In the genomic region with DNA sequence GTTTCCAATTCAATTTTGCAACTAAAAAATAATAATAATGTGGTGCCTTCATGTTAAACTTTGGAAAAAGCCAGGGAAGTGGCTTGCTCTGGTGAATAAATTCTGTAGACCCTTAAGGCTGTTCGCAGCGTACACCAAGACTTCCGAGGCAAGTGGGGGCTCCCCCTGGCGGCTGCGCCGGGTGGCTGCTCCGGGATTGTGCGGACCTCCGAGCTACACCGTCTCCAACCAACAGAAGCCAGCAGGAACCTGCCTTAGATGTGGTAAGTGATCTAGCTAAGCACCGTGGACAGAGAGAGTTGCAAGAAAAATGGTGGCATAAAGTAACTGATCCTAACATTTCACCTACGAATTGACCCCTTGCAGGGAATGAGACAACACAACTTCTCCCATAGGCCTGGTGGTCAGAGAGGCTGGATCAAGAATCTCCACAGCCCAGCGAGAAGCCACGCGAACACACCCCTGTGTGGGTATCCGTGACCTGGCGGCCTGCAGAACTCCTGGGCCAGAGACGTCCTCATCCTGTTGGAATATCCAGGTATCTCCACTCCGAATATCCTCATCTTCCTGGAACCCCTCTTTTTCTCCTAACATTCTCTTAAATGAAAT, we compare ENCODE assay signal across 8 cellular contexts.
DNase-seq lines count a peak whose midpoint lies in the region; ATAC-seq and TF ChIP-seq lines count a peak whose summit lies in the region.

No MANE protein-coding gene starts in this region.

- no peak overlapping the region for H2AFZ ChIP-seq in MM.1S (ENCODE audit: low read length)

- H3K9ac ChIP-seq in MM.1S (ENCODE audit: low read length) = no peak overlapping the region

- no peaks in the 10 kb centered on the region for H3K4me1 Mint-ChIP-seq in activated CD8-positive, alpha-beta T cell treated with anti-CD3 and anti-CD28 coated beads for 36 hours (ENCODE audit: low read depth)

- peak; percentile 89 for ATAC-seq in GM21825 (IDR thresholded peaks at IDR 0.05; ENCODE audit: unreplicated experiment)
- ATAC-seq in activated CD8-positive, alpha-beta T cell treated with anti-CD3 and anti-CD28 coated beads for 36 hours = peak; percentile 95

- peaks cover 36% of the 10 kb centered on the region for H3K27me3 Mint-ChIP-seq in activated CD8-positive, alpha-beta T cell treated with anti-CD3 and anti-CD28 coated beads for 36 hours

- H3K4me1 ChIP-seq in MM.1S (ENCODE audit: low read length) = no peaks in the 10 kb centered on the region

- H3K36me3 Mint-ChIP-seq in activated CD8-positive, alpha-beta T cell treated with anti-CD3 and anti-CD28 coated beads for 36 hours (ENCODE audit: low read depth) = no peaks in the 10 kb centered on the region

- H3K27me3 ChIP-seq in MM.1S (replicated peaks; ENCODE audit: insufficient read depth, low read length) = no peaks in the 10 kb centered on the region

- no peak overlapping the region for H3K27ac ChIP-seq in MM.1S (ENCODE audit: low read length)

- TF ChIP-seq CTCF in MM.1S (IDR thresholded peaks at IDR 0.05; ENCODE audit: low read length) (peak; percentile 61), epithelial cell of esophagus (IDR thresholded peaks at IDR 0.05; ENCODE audit: insufficient read depth, low read depth, low read length, missing control alignments) (peak; percentile 61)
- TF ChIP-seq CTCF in activated CD8-positive, alpha-beta T cell treated with anti-CD3 and anti-CD28 coated beads for 36 hours (IDR thresholded peaks at IDR 0.05) = peak; percentile 87

- CTCF ChIA-PET in activated CD8-positive, alpha-beta T cell treated with anti-CD3 and anti-CD28 coated beads for 36 hours (lab: Charles Lee) = interaction anchor here (0.5 to 4.1 kb wide), 19 partner anchors 8 to 253 kb away, joined by 3 to 33 read pairs (median 3); no protein-coding TSS in a partner anchor

- intact Hi-C loops in activated CD8-positive, alpha-beta T cell treated with anti-CD3 and anti-CD28 coated beads for 36 hours (cut with micrococcal nuclease) = no loop called here

- peaks cover 11% of the 10 kb centered on the region for H3K9me3 Mint-ChIP-seq in activated CD8-positive, alpha-beta T cell treated with anti-CD3 and anti-CD28 coated beads for 36 hours

- no peaks in the 10 kb centered on the region for H3K9me3 ChIP-seq in MM.1S (replicated peaks; ENCODE audit: insufficient read depth, low read length)

- no peaks in the 10 kb centered on the region for H3K9me2 ChIP-seq in MM.1S (replicated peaks; ENCODE audit: insufficient read depth, low read length)

- peak overlapping the region; percentile 29; the same call in 1 of the 2 replicates for H3K4me2 ChIP-seq in MM.1S (ENCODE audit: low read depth, low read length)

- H3K4me3 Mint-ChIP-seq in activated CD8-positive, alpha-beta T cell treated with anti-CD3 and anti-CD28 coated beads for 36 hours = peak overlapping the region; percentile 21

- no peaks in the 10 kb centered on the region for H3F3A ChIP-seq in MM.1S (ENCODE audit: insufficient read depth, low read length)

- no peaks in the 10 kb centered on the region for H3K79me2 ChIP-seq in MM.1S (ENCODE audit: low read length)

- no peaks in the 10 kb centered on the region for H4K20me1 ChIP-seq in MM.1S (ENCODE audit: insufficient read depth, low read length)

- H3K4me3 ChIP-seq in MM.1S (ENCODE audit: low read length) (no peak overlapping the region), epithelial cell of esophagus (ENCODE audit: low read length) (no peak overlapping the region)

- DNase-seq in EL (peak; percentile 53), MM.1S (peak; percentile 38), epithelial cell of esophagus (ENCODE audit: low read depth) (peak; percentile 52), middle frontal gyrus (ENCODE audit: extremely low spot score, low spot score) (peak; percentile 20), COR-L47 (lab: John Stamatoyannopoulos, UW) (no peak)
- peak; percentile 81 for DNase-seq in activated CD8-positive, alpha-beta T cell treated with anti-CD3 and anti-CD28 coated beads for 36 hours
- peak; percentile 11 to 21 for DNase-seq in stimulated activated CD8-positive, alpha-beta memory T cell treated with anti-CD3 and anti-CD28 coated beads, Interleukin-4, amount 100 ng/mL, for 4 hours (ENCODE audit: low read depth in 2 of 2, low spot score in 1 of 2)

- POLR2A ChIA-PET in activated CD8-positive, alpha-beta T cell treated with anti-CD3 and anti-CD28 coated beads for 36 hours (lab: Charles Lee) = interaction anchor here (0.9 kb wide), 1 partner anchor 44 kb away, joined by 3 read pairs; no protein-coding TSS in a partner anchor

- H3K36me3 ChIP-seq in MM.1S (replicated peaks; ENCODE audit: insufficient read depth, low read length) = no peaks in the 10 kb centered on the region

- no peak overlapping the region for H3K27ac Mint-ChIP-seq in activated CD8-positive, alpha-beta T cell treated with anti-CD3 and anti-CD28 coated beads for 36 hours
